In genomic region chr10:1044964-1045363, GRCh38 we compare ENCODE assay signal across 12 cellular contexts. TPM values are rescaled to one million over a fixed set of nuclear protein-coding genes. Genes with fewer than 3 reads are reported as not detected.
DNase-seq lines count a peak whose midpoint lies in the region; ATAC-seq, FAIRE-seq and TF ChIP-seq lines count a peak whose summit lies in the region.
"Had no signal": no experiment of that assay in that cellular context is flagged by ENCODE, and none has a peak within 500 bp of the region (broad histone marks: within the 10 kb centered on the region; RNA-seq: fewer than 3 reads in every experiment).

No MANE protein-coding gene starts in this region.

- no peak for TF ChIP-seq POLR2A in GM12892 (IDR thresholded peaks at IDR 0.05; ENCODE audit: low read depth, low read length)

- H3K4me2 ChIP-seq in Loucy (ENCODE audit: low read depth, low read length, poor library complexity, severe bottlenecking) (peak overlapping the region; percentile 89), neural progenitor cell (peak overlapping the region; percentile 48)

- H3K27me3 ChIP-seq in Loucy (ENCODE audit: insufficient read depth, low read length, poor library complexity, severe bottlenecking) (peaks cover 4% of the 10 kb centered on the region), neural progenitor cell (no peaks in the 10 kb centered on the region)
- H3K27me3 ChIP-seq: ovary had no signal

- no peak for DNase-seq in CD14-positive monocyte (ENCODE audit: low spot score)
- DNase-seq in chondrocyte (ENCODE audit: low spot score), result no peak
- no peak for DNase-seq in neural progenitor cell (ENCODE audit: low spot score)
- no peak for DNase-seq in GM12892 (ENCODE audit: insufficient read length)
- no peak for DNase-seq in AG08395 (ENCODE audit: low spot score)
- DNase-seq: DMS79 treated with DMSO at 0.1 percent for 48 hours, ovary had no signal

- peaks cover 20% of the 10 kb centered on the region for H3F3A ChIP-seq in Loucy (ENCODE audit: low read depth)
- peaks cover 60% of the 10 kb centered on the region for H3F3A ChIP-seq in neural progenitor cell (ENCODE audit: low read depth)

- H3K4me1 ChIP-seq in Loucy (ENCODE audit: insufficient read depth, low read length, poor library complexity, severe bottlenecking) (peaks cover 53% of the 10 kb centered on the region), neural progenitor cell (peaks cover 4% of the 10 kb centered on the region)

- H3K79me2 ChIP-seq in Loucy (ENCODE audit: insufficient read depth, low read length) (peaks cover 85% of the 10 kb centered on the region), neural progenitor cell (ENCODE audit: low read depth) (peaks cover 62% of the 10 kb centered on the region)

- no peak overlapping the region for H2AFZ ChIP-seq in Loucy (ENCODE audit: low read length)
- no peak overlapping the region for H2AFZ ChIP-seq in neural progenitor cell (replicated peaks)

- peak overlapping the region in 6 of 7 donors; percentile 25 to 99 (median 98) for H3K27ac Mint-ChIP-seq in CD14-positive monocyte
- H3K27ac Mint-ChIP-seq in chondrocyte (ENCODE audit: unreplicated experiment), result peak overlapping the region; percentile 69
- no peak overlapping the region for H3K27ac Mint-ChIP-seq in neural progenitor cell

- H3K27me3 Mint-ChIP-seq in CD14-positive monocyte (ENCODE audit: low read depth in 3 of 3) (no peaks in the 10 kb centered on the region), chondrocyte (ENCODE audit: low read depth) (no peaks in the 10 kb centered on the region), neural progenitor cell (ENCODE audit: insufficient read depth, low read depth) (peaks cover 7% of the 10 kb centered on the region)

- peaks cover 35% of the 10 kb centered on the region for H3K36me3 ChIP-seq in Loucy (ENCODE audit: insufficient read depth, low read length)
- peaks cover 31% of the 10 kb centered on the region for H3K36me3 ChIP-seq in neural progenitor cell
- H3K36me3 ChIP-seq: ovary had no signal

- H3K4me3 Mint-ChIP-seq in CD14-positive monocyte (peak overlapping the region in 1 of 2 donors; percentile 21), chondrocyte (ENCODE audit: unreplicated experiment) (peak overlapping the region; percentile 17), neural progenitor cell (peak overlapping the region; percentile 80)

- H3K4me3 ChIP-seq in Loucy (ENCODE audit: low read length, poor library complexity, severe bottlenecking) (peak overlapping the region; percentile 75), neural progenitor cell (peak overlapping the region; percentile 25)
- H3K4me3 ChIP-seq: ovary had no signal

- ATAC-seq in GM21381 (IDR thresholded peaks at IDR 0.05; ENCODE audit: unreplicated experiment) (no peak), HG03039 (IDR thresholded peaks at IDR 0.05; ENCODE audit: unreplicated experiment) (no peak)

- intact Hi-C loops in CD14-positive monocyte (cut with micrococcal nuclease), result loop anchor here in 1 of 2 donors (5.0 kb wide), 2 partner anchors 53 to 118 kb away; no protein-coding TSS in a partner anchor

- peak overlapping the region; percentile 75 for H3K9ac ChIP-seq in Loucy (ENCODE audit: low read depth, low read length, poor library complexity, severe bottlenecking)
- no peak overlapping the region for H3K9ac ChIP-seq in neural progenitor cell

- H3K4me1 Mint-ChIP-seq in CD14-positive monocyte, result peaks cover 41% of the 10 kb centered on the region
- peaks cover 46% of the 10 kb centered on the region for H3K4me1 Mint-ChIP-seq in chondrocyte (ENCODE audit: low read depth)
- H3K4me1 Mint-ChIP-seq in neural progenitor cell, result peaks cover 29% of the 10 kb centered on the region

- H3K9me3 Mint-ChIP-seq in CD14-positive monocyte (no peaks in the 10 kb centered on the region), chondrocyte (ENCODE audit: low read depth) (no peaks in the 10 kb centered on the region), neural progenitor cell (no peaks in the 10 kb centered on the region)

- no peak for FAIRE-seq in GM12892 (lab: Jason Lieb, UNC)

- H3K9me3 ChIP-seq in Loucy (ENCODE audit: insufficient read depth, low read depth, low read length) (no peaks in the 10 kb centered on the region), neural progenitor cell (ENCODE audit: low read depth) (no peaks in the 10 kb centered on the region)
- H3K9me3 ChIP-seq: ovary had no signal

- H3K9me2 ChIP-seq in Loucy (replicated peaks; ENCODE audit: low read depth, low read length), result no peaks in the 10 kb centered on the region

- H3K36me3 Mint-ChIP-seq in CD14-positive monocyte (peaks cover 28 to 36% of the 10 kb centered on the region in 2 donors), chondrocyte (ENCODE audit: low read depth) (peaks cover 14% of the 10 kb centered on the region), neural progenitor cell (peaks cover 36% of the 10 kb centered on the region)

- TF ChIP-seq CTCF in CD14-positive monocyte (IDR thresholded peaks at IDR 0.05) (no peak), Loucy (conservative IDR thresholded peaks at IDR 0.05; ENCODE audit: low read length) (no peak), chondrocyte (IDR thresholded peaks at IDR 0.05) (no peak), neural progenitor cell (IDR thresholded peaks at IDR 0.05) (no peak)

- no peak overlapping the region for H3K27ac ChIP-seq in neural progenitor cell
- H3K27ac ChIP-seq: ovary had no signal

- H4K20me1 ChIP-seq in Loucy (ENCODE audit: insufficient read depth, low read length, poor library complexity, severe bottlenecking) (peaks cover 79% of the 10 kb centered on the region), neural progenitor cell (ENCODE audit: low read depth) (peaks cover 69% of the 10 kb centered on the region)

RNA-seq across cellular contexts. Expression of gene IDI1, which starts 4.0 kb away (rescaled TPM):
- 10 to 100 TPM; 35.0 to 46.9 TPM for polyA plus RNA-seq in CD14-positive monocyte
- 39.0 to 45.7 TPM (median 40.6 TPM) in 3 replicates for total RNA-seq in chondrocyte
- 117 and 168 TPM in 2 replicates for total RNA-seq in neural progenitor cell (ENCODE audit: low replicate concordance)
- polyA plus RNA-seq in GM12892 (2012; ENCODE audit: missing spikeins), result 133 TPM

RNA-seq across cellular contexts. Expression of gene WDR37, which starts 11.2 kb away (rescaled TPM):
- 1 to 10 TPM; 7.1 to 8.6 TPM for polyA plus RNA-seq in CD14-positive monocyte
- total RNA-seq in chondrocyte, result 10.9 to 15.5 TPM (median 12.4 TPM) in 3 replicates
- total RNA-seq in neural progenitor cell (ENCODE audit: low replicate concordance), result 11.6 and 14.7 TPM in 2 replicates
- 7.0 TPM for polyA plus RNA-seq in GM12892 (2012; ENCODE audit: missing spikeins)

RNA-seq across cellular contexts. Expression of gene IDI2, which starts 19.3 kb away (rescaled TPM):
- polyA plus RNA-seq in CD14-positive monocyte, result not detected
- not detected in 3 replicates for total RNA-seq in chondrocyte
- total RNA-seq in neural progenitor cell (ENCODE audit: low replicate concordance), result not detected in 2 replicates
- polyA plus RNA-seq in GM12892 (2012; ENCODE audit: missing spikeins), result not detected
- total RNA-seq: glomerular endothelial cell, NCI-H460, ovary had no signal
- polyA plus RNA-seq: ovary had no signal

RNA-seq across cellular contexts. Expression of gene GTPBP4, which starts 56.7 kb away (rescaled TPM):
- 10 to 100 TPM in 1 of 2 donors, 1 to 10 TPM in 1; 9.9 to 12.2 TPM for polyA plus RNA-seq in CD14-positive monocyte
- 48.5 to 57.8 TPM (median 54.8 TPM) in 3 replicates for total RNA-seq in chondrocyte
- 32.4 and 53.4 TPM in 2 replicates for total RNA-seq in neural progenitor cell (ENCODE audit: low replicate concordance)
- polyA plus RNA-seq in GM12892 (2012; ENCODE audit: missing spikeins), result 68.4 TPM
